ENCODE assay signal across 21 cellular contexts in genomic region chr2:5540856-5541255, GRCh38.
"Had no signal": no experiment of that assay in that cellular context is flagged by ENCODE, and none has a peak within 500 bp of the region (broad histone marks: within the 10 kb centered on the region; RNA-seq: fewer than 3 reads in every experiment).

No MANE protein-coding gene starts in this region.

- H3K4me3 ChIP-seq: breast epithelium, Peyer's patch had no signal

- H3K4me1 Mint-ChIP-seq: activated naive CD4-positive, alpha-beta T cell treated with anti-CD3 and anti-CD28 coated beads, Interleukin-2, amount 50 U/mL, for 24 hours; WTC11 had no signal

- H3K27me3 Mint-ChIP-seq: activated naive CD4-positive, alpha-beta T cell treated with anti-CD3 and anti-CD28 coated beads, Interleukin-2, amount 50 U/mL, for 24 hours had no signal

- H3K36me3 Mint-ChIP-seq: activated naive CD4-positive, alpha-beta T cell treated with anti-CD3 and anti-CD28 coated beads, Interleukin-2, amount 50 U/mL, for 24 hours had no signal

- H3K4me3 Mint-ChIP-seq: activated CD8-positive, alpha-beta T cell treated with anti-CD3 and anti-CD28 coated beads, Interleukin-2, amount 10 ng/mL, durations not matched to agents 7 days and 5 days; activated naive CD4-positive, alpha-beta T cell treated with anti-CD3 and anti-CD28 coated beads, Interleukin-2, amount 50 U/mL, for 24 hours; T-helper 1 cell treated with Interleukin-12 subunit alpha and Interleukin-12 subunit beta and Interleukin-4 antibody, amounts not matched to agents 30 μg/mL and 1 μg/mL, for 36 hours; WTC11 had no signal

- H3K27ac Mint-ChIP-seq: activated CD8-positive, alpha-beta T cell treated with anti-CD3 and anti-CD28 coated beads, Interleukin-2, amount 10 ng/mL, durations not matched to agents 7 days and 5 days; activated naive CD4-positive, alpha-beta T cell treated with anti-CD3 and anti-CD28 coated beads, Interleukin-2, amount 50 U/mL, for 24 hours; T-helper 1 cell treated with Interleukin-12 subunit alpha and Interleukin-12 subunit beta and Interleukin-4 antibody, amounts not matched to agents 30 μg/mL and 1 μg/mL, for 36 hours; WTC11 had no signal

- ATAC-seq: activated CD8-positive, alpha-beta T cell treated with anti-CD3 and anti-CD28 coated beads, Interleukin-2, amount 10 ng/mL, durations not matched to agents 7 days and 5 days; WTC11 had no signal

- H3K27ac ChIP-seq: breast epithelium, Peyer's patch, RWPE1, SJCRH30 had no signal

- H3K27me3 ChIP-seq: breast epithelium, Peyer's patch, SJCRH30 had no signal

- H3K4me1 ChIP-seq: breast epithelium, Peyer's patch had no signal

- H3K36me3 ChIP-seq: breast epithelium, Peyer's patch, SJCRH30 had no signal

- DNase-seq: activated CD4-positive, alpha-beta T cell treated with anti-CD3 and anti-CD28 coated beads for 48 hours; activated CD4-positive, alpha-beta T cell treated with anti-CD3 and anti-CD28 coated beads, Interleukin-2, amount 50 U/mL, for 4 hours; activated CD4-positive, CD25-positive, alpha-beta regulatory T cell treated with anti-CD3 and anti-CD28 coated beads, Interleukin-2, amount 50 U/mL, for 72 hours; activated CD8-positive, alpha-beta memory T cell treated with anti-CD3 and anti-CD28 coated beads, Interleukin-2, amount 50 U/mL, for 48 hours; activated CD8-positive, alpha-beta T cell treated with anti-CD3 and anti-CD28 coated beads, Interleukin-2, amount 10 ng/mL, durations not matched to agents 7 days and 5 days; activated T-cell treated with anti-CD3 and anti-CD28 coated beads, Interleukin-2, amount 50 U/mL, for 1 hour; aorta; caudate nucleus; IMR-90; KBM-7; NCI-H1105 treated with DMSO at 0.1 percent for 48 hours; NCI-H1694; NCI-H2029 treated with DMSO at 0.1 percent for 48 hours; Peyer's patch; Right ventricle myocardium superior; SJCRH30 had no signal
